1 cellular context compared by ENCODE assay signal in the genomic region with DNA sequence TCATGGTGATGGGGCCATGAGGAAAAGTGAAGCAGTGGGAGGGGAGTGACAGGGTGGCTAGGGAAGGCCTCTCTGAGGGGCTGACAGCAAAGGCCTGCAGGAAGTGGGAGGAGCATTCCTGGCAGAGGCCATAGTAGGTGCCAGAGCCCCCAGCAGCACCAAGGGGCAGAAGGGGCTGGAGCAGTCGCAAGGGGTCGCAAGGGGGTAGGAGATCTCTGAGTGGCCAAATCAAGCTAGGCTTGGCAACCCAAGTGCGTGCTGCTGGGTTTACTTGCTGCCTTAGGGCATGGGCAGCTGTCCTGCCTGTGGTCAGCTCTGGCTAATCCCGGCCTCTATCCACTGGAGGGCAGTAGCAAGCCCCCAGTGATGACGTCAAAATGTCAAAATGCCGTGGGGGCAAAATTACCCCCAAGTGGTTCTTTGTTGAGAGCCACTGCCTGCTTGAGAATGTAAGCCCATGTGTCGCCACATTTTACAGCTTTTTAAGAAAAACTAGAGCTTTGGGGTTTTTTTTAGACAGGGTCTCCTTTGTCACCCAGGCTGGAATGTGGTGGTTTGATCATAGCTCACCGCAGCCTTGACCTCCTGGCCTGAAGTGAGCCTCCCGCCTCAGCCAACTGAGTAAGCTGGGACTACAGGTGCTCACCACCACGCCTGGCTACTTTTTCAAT.
TF ChIP-seq lines count a peak whose summit lies in the region.

No MANE protein-coding gene starts in this region.

TF ChIP-seq in HepG2, 621 proteins besides CTCF, POLR2A, EP300 and RAD21 (continued from another document and continues in another):
- TF ChIP-seq, protein P1, sequence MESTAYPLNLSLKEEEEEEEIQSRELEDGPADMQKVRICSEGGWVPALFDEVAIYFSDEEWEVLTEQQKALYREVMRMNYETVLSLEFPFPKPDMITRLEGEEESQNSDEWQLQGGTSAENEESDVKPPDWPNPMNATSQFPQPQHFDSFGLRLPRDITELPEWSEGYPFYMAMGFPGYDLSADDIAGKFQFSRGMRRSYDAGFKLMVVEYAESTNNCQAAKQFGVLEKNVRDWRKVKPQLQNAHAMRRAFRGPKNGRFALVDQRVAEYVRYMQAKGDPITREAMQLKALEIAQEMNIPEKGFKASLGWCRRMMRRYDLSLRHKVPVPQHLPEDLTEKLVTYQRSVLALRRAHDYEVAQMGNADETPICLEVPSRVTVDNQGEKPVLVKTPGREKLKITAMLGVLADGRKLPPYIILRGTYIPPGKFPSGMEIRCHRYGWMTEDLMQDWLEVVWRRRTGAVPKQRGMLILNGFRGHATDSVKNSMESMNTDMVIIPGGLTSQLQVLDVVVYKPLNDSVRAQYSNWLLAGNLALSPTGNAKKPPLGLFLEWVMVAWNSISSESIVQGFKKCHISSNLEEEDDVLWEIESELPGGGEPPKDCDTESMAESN (CRISPR knock-in tag; conservative IDR thresholded peaks at IDR 0.05) = 0 out of 2 replicates have a peak, but pooled peaks have one; percentile 22
- TF ChIP-seq MED1 (CRISPR knock-in tag; IDR thresholded peaks at IDR 0.05) (peak; percentile 67), JDP2 (CRISPR knock-in tag; IDR thresholded peaks at IDR 0.05; ENCODE audit: borderline replicate concordance) (no peak), CSRNP1 (CRISPR knock-in tag; IDR thresholded peaks at IDR 0.05) (peak; percentile 25; the same call in 1 of the 2 replicates), MNT (IDR thresholded peaks at IDR 0.05) (no peak), HMGXB4 (CRISPR knock-in tag; IDR thresholded peaks at IDR 0.05; ENCODE audit: borderline replicate concordance in 1 of 2, low read depth in 1 of 2) (peak; percentile 35 to 70; a peak in 2 of 4 replicates), ZMAT3 (CRISPR knock-in tag; conservative IDR thresholded peaks at IDR 0.05) (no peak), FOXJ3 (CRISPR knock-in tag; IDR thresholded peaks at IDR 0.05; ENCODE audit: borderline replicate concordance) (peak; percentile 19; the same call in 1 of the 2 replicates), ZBTB21 (CRISPR knock-in tag; IDR thresholded peaks at IDR 0.05) (peak; percentile 95), SMAD1 (CRISPR knock-in tag; IDR thresholded peaks at IDR 0.05; ENCODE audit: borderline replicate concordance, low read depth) (no peak), XRCC5 (optimal IDR thresholded peaks at IDR 0.05; ENCODE audit: low read length) (peak; percentile 32), BRD4 (CRISPR knock-in tag; IDR thresholded peaks at IDR 0.05) (no peak), ZNF879 (CRISPR knock-in tag; IDR thresholded peaks at IDR 0.05) (no peak), MIER2 (CRISPR knock-in tag; IDR thresholded peaks at IDR 0.05) (no peak), NCOA2 (CRISPR knock-in tag; IDR thresholded peaks at IDR 0.05) (0 out of 2 replicates have a peak, but pooled peaks have one; percentile 34), ZNF737 (CRISPR knock-in tag; IDR thresholded peaks at IDR 0.05; ENCODE audit: borderline replicate concordance) (no peak), HNRNPUL1 (IDR thresholded peaks at IDR 0.05; ENCODE audit: low read depth, low read length) (no peak), MTA3 (CRISPR knock-in tag; IDR thresholded peaks at IDR 0.05) (no peak), HNF1B (CRISPR knock-in tag; IDR thresholded peaks at IDR 0.05) (no peak), SYNCRIP (IDR thresholded peaks at IDR 0.05; ENCODE audit: insufficient read depth, low read depth, low read length) (no peak), FOXA1 (IDR thresholded peaks at IDR 0.05) (no peak), FOXA1 (CRISPR knock-in tag; IDR thresholded peaks at IDR 0.05) (no peak), ZNF468 (CRISPR knock-in tag; IDR thresholded peaks at IDR 0.05) (no peak), NFE2L2 (IDR thresholded peaks at IDR 0.05; ENCODE audit: low read length) (no peak), SRSF9 (IDR thresholded peaks at IDR 0.05; ENCODE audit: borderline replicate concordance, insufficient read depth, low read depth, low read length, poor library complexity, severe bottlenecking) (no peak), THYN1 (CRISPR knock-in tag; IDR thresholded peaks at IDR 0.05; ENCODE audit: borderline replicate concordance, low read depth) (no peak), SP2 (CRISPR knock-in tag; IDR thresholded peaks at IDR 0.05) (no peak), ATF7-NPFF (CRISPR knock-in tag; IDR thresholded peaks at IDR 0.05; ENCODE audit: low read depth) (no peak), ZNF276 (CRISPR knock-in tag; IDR thresholded peaks at IDR 0.05; ENCODE audit: low read depth) (no peak), ZNF33B (CRISPR knock-in tag; IDR thresholded peaks at IDR 0.05) (0 out of 2 replicates have a peak, but pooled peaks have one; percentile 65), ZKSCAN8 (CRISPR knock-in tag; IDR thresholded peaks at IDR 0.05; ENCODE audit: borderline replicate concordance) (no peak), KAT7 (CRISPR knock-in tag; IDR thresholded peaks at IDR 0.05; ENCODE audit: borderline replicate concordance) (no peak), ZFY (CRISPR knock-in tag; IDR thresholded peaks at IDR 0.05) (no peak), DNMT1 (CRISPR knock-in tag; IDR thresholded peaks at IDR 0.05) (no peak), ZNF263 (CRISPR knock-in tag; IDR thresholded peaks at IDR 0.05) (0 out of 2 replicates have a peak, but pooled peaks have one; percentile 10), IRX3 (CRISPR knock-in tag; IDR thresholded peaks at IDR 0.05; ENCODE audit: borderline replicate concordance, low read depth) (no peak), NR2F6 (IDR thresholded peaks at IDR 0.05) (peak; percentile 96), NR2F6 (CRISPR knock-in tag; IDR thresholded peaks at IDR 0.05) (peak; percentile 95), MYNN (CRISPR knock-in tag; IDR thresholded peaks at IDR 0.05; ENCODE audit: low read depth) (no peak), ZNF574 (CRISPR knock-in tag; IDR thresholded peaks at IDR 0.05) (peak; percentile 49; the same call in 1 of the 2 replicates), SIX1 (CRISPR knock-in tag; IDR thresholded peaks at IDR 0.05; ENCODE audit: borderline replicate concordance) (0 out of 2 replicates have a peak, but pooled peaks have one; percentile 17)
- TF ChIP-seq, protein P2, sequence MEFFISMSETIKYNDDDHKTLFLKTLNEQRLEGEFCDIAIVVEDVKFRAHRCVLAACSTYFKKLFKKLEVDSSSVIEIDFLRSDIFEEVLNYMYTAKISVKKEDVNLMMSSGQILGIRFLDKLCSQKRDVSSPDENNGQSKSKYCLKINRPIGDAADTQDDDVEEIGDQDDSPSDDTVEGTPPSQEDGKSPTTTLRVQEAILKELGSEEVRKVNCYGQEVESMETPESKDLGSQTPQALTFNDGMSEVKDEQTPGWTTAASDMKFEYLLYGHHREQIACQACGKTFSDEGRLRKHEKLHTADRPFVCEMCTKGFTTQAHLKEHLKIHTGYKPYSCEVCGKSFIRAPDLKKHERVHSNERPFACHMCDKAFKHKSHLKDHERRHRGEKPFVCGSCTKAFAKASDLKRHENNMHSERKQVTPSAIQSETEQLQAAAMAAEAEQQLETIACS (CRISPR knock-in tag; IDR thresholded peaks at IDR 0.05) = no peak
- TF ChIP-seq, protein P3, sequence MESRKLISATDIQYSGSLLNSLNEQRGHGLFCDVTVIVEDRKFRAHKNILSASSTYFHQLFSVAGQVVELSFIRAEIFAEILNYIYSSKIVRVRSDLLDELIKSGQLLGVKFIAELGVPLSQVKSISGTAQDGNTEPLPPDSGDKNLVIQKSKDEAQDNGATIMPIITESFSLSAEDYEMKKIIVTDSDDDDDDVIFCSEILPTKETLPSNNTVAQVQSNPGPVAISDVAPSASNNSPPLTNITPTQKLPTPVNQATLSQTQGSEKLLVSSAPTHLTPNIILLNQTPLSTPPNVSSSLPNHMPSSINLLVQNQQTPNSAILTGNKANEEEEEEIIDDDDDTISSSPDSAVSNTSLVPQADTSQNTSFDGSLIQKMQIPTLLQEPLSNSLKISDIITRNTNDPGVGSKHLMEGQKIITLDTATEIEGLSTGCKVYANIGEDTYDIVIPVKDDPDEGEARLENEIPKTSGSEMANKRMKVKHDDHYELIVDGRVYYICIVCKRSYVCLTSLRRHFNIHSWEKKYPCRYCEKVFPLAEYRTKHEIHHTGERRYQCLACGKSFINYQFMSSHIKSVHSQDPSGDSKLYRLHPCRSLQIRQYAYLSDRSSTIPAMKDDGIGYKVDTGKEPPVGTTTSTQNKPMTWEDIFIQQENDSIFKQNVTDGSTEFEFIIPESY (CRISPR knock-in tag; IDR thresholded peaks at IDR 0.05) = 0 out of 2 replicates have a peak, but pooled peaks have one; percentile 27
